15 cellular contexts compared by ENCODE assay signal in the genomic region with DNA sequence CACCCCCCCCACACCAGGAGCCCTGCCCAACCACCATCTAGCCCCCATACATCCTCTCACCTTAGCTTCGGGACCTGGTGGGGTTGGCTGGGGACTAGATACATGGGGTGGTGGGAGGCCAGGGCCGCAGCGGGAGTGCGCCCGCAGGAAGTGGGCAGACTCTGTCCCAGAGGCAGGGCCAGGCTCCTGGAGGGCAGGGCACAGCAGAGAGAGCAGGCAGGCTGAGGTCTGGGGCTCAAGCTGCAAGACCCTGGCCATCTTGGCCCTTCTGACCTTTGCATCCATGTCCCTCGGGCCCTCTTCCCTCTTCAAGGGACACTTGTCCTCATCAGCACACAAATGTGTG. TPM values are rescaled to one million over a fixed set of nuclear protein-coding genes. Genes with fewer than 3 reads are reported as not detected.
A peak's percentile ranks its signal among the peaks of the same experiment; 100 is the strongest.
DNase-seq lines count a peak whose midpoint lies in the region; ATAC-seq, FAIRE-seq and TF ChIP-seq lines count a peak whose summit lies in the region.
"Had no signal": no experiment of that assay in that cellular context is flagged by ENCODE, and none has a peak within 500 bp of the region (broad histone marks: within the 10 kb centered on the region; RNA-seq: fewer than 3 reads in every experiment).

No MANE protein-coding gene starts in this region.

- CTCF ChIA-PET in WTC11 (lab: Charles Lee), result interaction anchor here (0.6 to 10.3 kb wide), 30 partner anchors 9 to 421 kb away, joined by 3 to 137 read pairs (median 5); a partner anchor contains a TSS

- no peaks in the 10 kb centered on the region for H3K36me3 Mint-ChIP-seq in WTC11

- H3K4me3 ChIP-seq in kidney (ENCODE audit: low read length in 2 of 2), result no peak overlapping the region
- H3K4me3 ChIP-seq: HAP-1, suprapubic skin had no signal

- POLR2A ChIA-PET in WTC11 (lab: Charles Lee), result interaction anchor here (0.7 kb wide), 1 partner anchor 123 kb away, joined by 3 read pairs; no protein-coding TSS in a partner anchor

- peaks cover 14 to 40% of the 10 kb centered on the region in 2 donors for H3K4me1 ChIP-seq in kidney (ENCODE audit: control insufficient read depth in 1 of 2, insufficient read depth in 1 of 2, low read depth in 1 of 2, low read length in 2 of 2)

- TF ChIP-seq CTCF in C4-2B (conservative IDR thresholded peaks at IDR 0.05) (peak; percentile 22; the same call in 1 of the 2 replicates), WTC11 (IDR thresholded peaks at IDR 0.05) (no peak), kidney (IDR thresholded peaks at IDR 0.05; ENCODE audit: borderline replicate concordance, extremely low read depth, insufficient read depth) (no peak)

- no peak for FAIRE-seq in kidney (lab: Jason Lieb, UNC)
- FAIRE-seq: HTR-8/SVneo had no signal

- peaks cover 6% of the 10 kb centered on the region for H3K27me3 Mint-ChIP-seq in WTC11 (ENCODE audit: low read depth)
- H3K27me3 Mint-ChIP-seq: activated CD4-positive, alpha-beta T cell treated with anti-CD3 and anti-CD28 coated beads, Interleukin-2, amount 10 ng/mL, durations not matched to agents 24 days and 14 days had no signal

- H3K9ac ChIP-seq in kidney (ENCODE audit: low read length in 2 of 2), result no peak overlapping the region

- H3K27ac ChIP-seq in C4-2B (no peak overlapping the region), kidney (ENCODE audit: low read depth in 2 of 2, low read length in 2 of 2) (no peak overlapping the region)
- H3K27ac ChIP-seq: suprapubic skin had no signal

- peaks cover 0 to 3% of the 10 kb centered on the region in 2 donors for H3K36me3 ChIP-seq in kidney (ENCODE audit: control insufficient read depth in 1 of 2, insufficient read depth in 2 of 2, low read length in 2 of 2)

- no peak overlapping the region for H3K27ac Mint-ChIP-seq in WTC11
- H3K27ac Mint-ChIP-seq: activated CD4-positive, alpha-beta T cell treated with anti-CD3 and anti-CD28 coated beads, Interleukin-2, amount 10 ng/mL, durations not matched to agents 24 days and 14 days; mesothelial cell of epicardium had no signal

- no peak overlapping the region for H3K4me3 Mint-ChIP-seq in WTC11
- H3K4me3 Mint-ChIP-seq: activated CD4-positive, alpha-beta T cell treated with anti-CD3 and anti-CD28 coated beads, Interleukin-2, amount 10 ng/mL, durations not matched to agents 24 days and 14 days; mesothelial cell of epicardium had no signal

- intact Hi-C loops in kidney (cut with DNase I), result no loop called here

- peaks cover 25% of the 10 kb centered on the region for H3K4me1 Mint-ChIP-seq in WTC11

- no peaks in the 10 kb centered on the region for H3K9me3 ChIP-seq in kidney (ENCODE audit: control insufficient read depth in 1 of 2, low read length in 2 of 2)
- H3K9me3 ChIP-seq: HAP-1, suprapubic skin had no signal

- ATAC-seq in WTC11, result no peak
- ATAC-seq in SK-N-SH treated with all-trans-retinoic acid at 6 μM for 48 hours, result no peak
- ATAC-seq: esophagus mucosa, Right ventricle myocardium inferior had no signal

- DNase-seq in WTC11 (ENCODE audit: low spot score), result no peak
- DNase-seq in kidney, result peak; percentile 68
- no peak for DNase-seq in NCI-H510A (lab: John Stamatoyannopoulos, UW)
- no peak for DNase-seq in cerebellar nuclear complex (lab: John Stamatoyannopoulos, UW)
- DNase-seq: activated CD8-positive, alpha-beta memory T cell treated with anti-CD3 and anti-CD28 coated beads, Interleukin-2, amount 50 U/mL, for 4 hours had no signal

- no peaks in the 10 kb centered on the region for H3K9me3 Mint-ChIP-seq in WTC11
- H3K9me3 Mint-ChIP-seq: activated CD4-positive, alpha-beta T cell treated with anti-CD3 and anti-CD28 coated beads, Interleukin-2, amount 10 ng/mL, durations not matched to agents 24 days and 14 days; mesothelial cell of epicardium had no signal

TF ChIP-seq in WTC11, 78 proteins besides CTCF, POLR2A, EP300 and RAD21:
- TF ChIP-seq, protein P1, sequence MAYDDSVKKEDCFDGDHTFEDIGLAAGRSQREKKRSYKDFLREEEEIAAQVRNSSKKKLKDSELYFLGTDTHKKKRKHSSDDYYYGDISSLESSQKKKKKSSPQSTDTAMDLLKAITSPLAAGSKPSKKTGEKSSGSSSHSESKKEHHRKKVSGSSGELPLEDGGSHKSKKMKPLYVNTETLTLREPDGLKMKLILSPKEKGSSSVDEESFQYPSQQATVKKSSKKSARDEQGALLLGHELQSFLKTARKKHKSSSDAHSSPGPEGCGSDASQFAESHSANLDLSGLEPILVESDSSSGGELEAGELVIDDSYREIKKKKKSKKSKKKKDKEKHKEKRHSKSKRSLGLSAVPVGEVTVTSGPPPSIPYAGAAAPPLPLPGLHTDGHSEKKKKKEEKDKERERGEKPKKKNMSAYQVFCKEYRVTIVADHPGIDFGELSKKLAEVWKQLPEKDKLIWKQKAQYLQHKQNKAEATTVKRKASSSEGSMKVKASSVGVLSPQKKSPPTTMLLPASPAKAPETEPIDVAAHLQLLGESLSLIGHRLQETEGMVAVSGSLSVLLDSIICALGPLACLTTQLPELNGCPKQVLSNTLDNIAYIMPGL (CRISPR knock-in tag; IDR thresholded peaks at IDR 0.05), result 0 out of 2 replicates have a peak, but pooled peaks have one; percentile 13
- no peak for TF ChIP-seq TCF7 (CRISPR knock-in tag; IDR thresholded peaks at IDR 0.05; ENCODE audit: low read depth)

TF ChIP-seq in SK-N-SH treated with all-trans-retinoic acid at 6 μM for 48 hours, 23 proteins besides CTCF, POLR2A, EP300 and RAD21 (continues in another document):
- TF ChIP-seq SNAI2 (CRISPR knock-in tag; IDR thresholded peaks at IDR 0.05) (no peak), OSR1 (CRISPR knock-in tag; IDR thresholded peaks at IDR 0.05) (no peak), TOX (CRISPR knock-in tag; IDR thresholded peaks at IDR 0.05; ENCODE audit: borderline replicate concordance) (no peak), ARNTL (CRISPR knock-in tag; IDR thresholded peaks at IDR 0.05; ENCODE audit: borderline replicate concordance, low read depth) (no peak), ZC3H10 (CRISPR knock-in tag; IDR thresholded peaks at IDR 0.05) (no peak), GLIS3 (CRISPR knock-in tag; IDR thresholded peaks at IDR 0.05) (no peak), PPARA (CRISPR knock-in tag; IDR thresholded peaks at IDR 0.05; ENCODE audit: borderline replicate concordance) (no peak), ZNF565 (CRISPR knock-in tag; conservative IDR thresholded peaks at IDR 0.05; ENCODE audit: low read depth) (no peak), ESRRG (CRISPR knock-in tag; IDR thresholded peaks at IDR 0.05) (no peak)
- TF ChIP-seq, protein P2, sequence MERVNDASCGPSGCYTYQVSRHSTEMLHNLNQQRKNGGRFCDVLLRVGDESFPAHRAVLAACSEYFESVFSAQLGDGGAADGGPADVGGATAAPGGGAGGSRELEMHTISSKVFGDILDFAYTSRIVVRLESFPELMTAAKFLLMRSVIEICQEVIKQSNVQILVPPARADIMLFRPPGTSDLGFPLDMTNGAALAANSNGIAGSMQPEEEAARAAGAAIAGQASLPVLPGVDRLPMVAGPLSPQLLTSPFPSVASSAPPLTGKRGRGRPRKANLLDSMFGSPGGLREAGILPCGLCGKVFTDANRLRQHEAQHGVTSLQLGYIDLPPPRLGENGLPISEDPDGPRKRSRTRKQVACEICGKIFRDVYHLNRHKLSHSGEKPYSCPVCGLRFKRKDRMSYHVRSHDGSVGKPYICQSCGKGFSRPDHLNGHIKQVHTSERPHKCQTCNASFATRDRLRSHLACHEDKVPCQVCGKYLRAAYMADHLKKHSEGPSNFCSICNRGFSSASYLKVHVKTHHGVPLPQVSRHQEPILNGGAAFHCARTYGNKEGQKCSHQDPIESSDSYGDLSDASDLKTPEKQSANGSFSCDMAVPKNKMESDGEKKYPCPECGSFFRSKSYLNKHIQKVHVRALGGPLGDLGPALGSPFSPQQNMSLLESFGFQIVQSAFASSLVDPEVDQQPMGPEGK (CRISPR knock-in tag; IDR thresholded peaks at IDR 0.05; ENCODE audit: borderline replicate concordance), result no peak
- TF ChIP-seq, protein P3, sequence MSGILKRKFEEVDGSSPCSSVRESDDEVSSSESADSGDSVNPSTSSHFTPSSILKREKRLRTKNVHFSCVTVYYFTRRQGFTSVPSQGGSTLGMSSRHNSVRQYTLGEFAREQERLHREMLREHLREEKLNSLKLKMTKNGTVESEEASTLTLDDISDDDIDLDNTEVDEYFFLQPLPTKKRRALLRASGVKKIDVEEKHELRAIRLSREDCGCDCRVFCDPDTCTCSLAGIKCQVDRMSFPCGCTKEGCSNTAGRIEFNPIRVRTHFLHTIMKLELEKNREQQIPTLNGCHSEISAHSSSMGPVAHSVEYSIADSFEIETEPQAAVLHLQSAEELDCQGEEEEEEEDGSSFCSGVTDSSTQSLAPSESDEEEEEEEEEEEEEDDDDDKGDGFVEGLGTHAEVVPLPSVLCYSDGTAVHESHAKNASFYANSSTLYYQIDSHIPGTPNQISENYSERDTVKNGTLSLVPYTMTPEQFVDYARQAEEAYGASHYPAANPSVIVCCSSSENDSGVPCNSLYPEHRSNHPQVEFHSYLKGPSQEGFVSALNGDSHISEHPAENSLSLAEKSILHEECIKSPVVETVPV (CRISPR knock-in tag; IDR thresholded peaks at IDR 0.05), result no peak
- TF ChIP-seq, protein P4, sequence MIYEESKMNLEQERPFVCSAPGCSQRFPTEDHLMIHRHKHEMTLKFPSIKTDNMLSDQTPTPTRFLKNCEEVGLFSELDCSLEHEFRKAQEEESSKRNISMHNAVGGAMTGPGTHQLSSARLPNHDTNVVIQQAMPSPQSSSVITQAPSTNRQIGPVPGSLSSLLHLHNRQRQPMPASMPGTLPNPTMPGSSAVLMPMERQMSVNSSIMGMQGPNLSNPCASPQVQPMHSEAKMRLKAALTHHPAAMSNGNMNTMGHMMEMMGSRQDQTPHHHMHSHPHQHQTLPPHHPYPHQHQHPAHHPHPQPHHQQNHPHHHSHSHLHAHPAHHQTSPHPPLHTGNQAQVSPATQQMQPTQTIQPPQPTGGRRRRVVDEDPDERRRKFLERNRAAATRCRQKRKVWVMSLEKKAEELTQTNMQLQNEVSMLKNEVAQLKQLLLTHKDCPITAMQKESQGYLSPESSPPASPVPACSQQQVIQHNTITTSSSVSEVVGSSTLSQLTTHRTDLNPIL (CRISPR knock-in tag; IDR thresholded peaks at IDR 0.05; ENCODE audit: low read depth), result no peak

RNA-seq across cellular contexts. Expression of a gene that starts 2.7 kb away (rescaled TPM):
- total RNA-seq in WTC11 (2021) (10.3 to 11.9 TPM (median 11.7 TPM) in 3 replicates), kidney (30.2 TPM)
- polyA plus RNA-seq in kidney (ENCODE audit: insufficient read depth, low read depth, low replicate concordance), result 38.3 TPM

RNA-seq across cellular contexts. Expression of a gene that starts 2.8 kb away (rescaled TPM):
- total RNA-seq in WTC11 (2021) (4.1 to 5.4 TPM (median 4.9 TPM) in 3 replicates), kidney (6.6 TPM)
- 11.2 TPM for polyA plus RNA-seq in kidney (ENCODE audit: insufficient read depth, low read depth, low replicate concordance)
- total RNA-seq: A673 had no signal

RNA-seq across cellular contexts. Expression of a gene that starts 3.1 kb away (rescaled TPM):
- total RNA-seq in WTC11 (2021) (17.1 to 18.5 TPM (median 17.4 TPM) in 3 replicates), kidney (6.1 TPM)
- polyA plus RNA-seq in kidney (ENCODE audit: insufficient read depth, low read depth, low replicate concordance), result 17.1 TPM

RNA-seq across cellular contexts. Expression of a gene that starts 3.8 kb away (rescaled TPM):
- total RNA-seq in WTC11 (2021) (38.1 to 41.3 TPM (median 40.7 TPM) in 3 replicates), kidney (15.2 TPM)
- 20.0 TPM for polyA plus RNA-seq in kidney (ENCODE audit: insufficient read depth, low read depth, low replicate concordance)

RNA-seq across cellular contexts. Expression of a gene that starts 18.9 kb away (rescaled TPM):
- total RNA-seq in WTC11 (2021) (33.3 to 42.3 TPM (median 38.3 TPM) in 3 replicates), kidney (7.1 TPM)
- 0.30 TPM for polyA plus RNA-seq in kidney (ENCODE audit: insufficient read depth, low read depth, low replicate concordance)
